In the genomic region with DNA sequence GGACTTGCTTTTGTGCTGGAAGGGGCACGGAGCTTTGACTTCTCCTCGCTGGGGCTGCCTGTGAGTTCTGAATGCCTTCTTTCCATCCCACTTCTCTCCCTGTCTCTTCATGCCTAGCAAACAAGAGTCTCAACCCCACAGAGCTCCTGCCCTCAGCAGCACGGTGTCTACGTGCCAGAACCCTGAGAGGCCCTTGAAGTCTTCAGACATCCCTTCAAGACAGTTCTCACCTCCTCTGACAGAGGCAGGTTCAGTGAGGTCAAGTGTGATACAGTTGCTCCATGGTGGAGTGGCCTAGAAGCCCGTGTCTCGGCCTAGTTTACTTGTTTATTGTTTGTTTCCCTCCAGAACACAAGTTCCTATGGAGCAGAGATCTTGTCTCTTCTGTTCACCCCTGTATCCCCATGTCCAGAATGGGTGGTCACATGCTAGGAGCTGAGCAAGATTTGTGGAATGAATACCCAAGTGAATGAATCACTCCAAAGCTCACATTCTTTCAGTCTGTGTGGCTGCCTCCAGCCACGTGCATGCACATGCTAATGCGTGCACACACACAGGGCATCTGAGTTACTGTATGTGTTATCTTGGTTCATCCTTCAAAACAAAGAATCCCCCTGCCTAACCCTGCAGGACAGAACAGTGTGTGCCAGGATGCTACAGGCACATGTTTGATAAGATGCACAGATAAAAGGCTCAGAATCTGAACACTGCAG, we compare ENCODE assay signal across 12 cellular contexts.
DNase-seq lines count a peak whose midpoint lies in the region; ATAC-seq and TF ChIP-seq lines count a peak whose summit lies in the region.
"Had no signal": no experiment of that assay in that cellular context is flagged by ENCODE, and none has a peak within 500 bp of the region (broad histone marks: within the 10 kb centered on the region; RNA-seq: fewer than 3 reads in every experiment).

No MANE protein-coding gene starts in this region.

- no peak for TF ChIP-seq CTCF in epithelial cell of esophagus (IDR thresholded peaks at IDR 0.05; ENCODE audit: insufficient read depth, low read depth, low read length, missing control alignments)

- H3K36me3 Mint-ChIP-seq in T-helper 17 cell (ENCODE audit: low read depth) = peaks cover 5% of the 10 kb centered on the region

- ATAC-seq in T-helper 17 cell (no peak), GM21825 (IDR thresholded peaks at IDR 0.05; ENCODE audit: unreplicated experiment) (no peak)
- ATAC-seq: CD8-positive, alpha-beta T cell had no signal

- H3K4me3 Mint-ChIP-seq in T-helper 17 cell = no peak overlapping the region
- H3K4me3 Mint-ChIP-seq: CD8-positive, alpha-beta T cell had no signal

- no peaks in the 10 kb centered on the region for H3K27me3 Mint-ChIP-seq in T-helper 17 cell

- no peak overlapping the region for H3K27ac Mint-ChIP-seq in T-helper 17 cell
- H3K27ac Mint-ChIP-seq: CD8-positive, alpha-beta T cell had no signal

- H3K4me3 ChIP-seq in epithelial cell of esophagus (ENCODE audit: low read length) = no peak overlapping the region
- H3K4me3 ChIP-seq: pancreas had no signal

- peaks cover 3% of the 10 kb centered on the region for H3K4me1 Mint-ChIP-seq in T-helper 17 cell

- no peaks in the 10 kb centered on the region for H3K9me3 ChIP-seq in T-helper 17 cell (ENCODE audit: control insufficient read depth, low read length, poor library complexity, severe bottlenecking)
- H3K9me3 ChIP-seq: pancreas had no signal

- DNase-seq in AG08396 (ENCODE audit: low spot score) (peak; percentile 91), NCI-H226 (peak; percentile 100), epithelial cell of esophagus (ENCODE audit: low read depth) (peak; percentile 93), myocyte (ENCODE audit: low read depth) (peak; percentile 82), NCI-H524 treated with DMSO at 0.1 percent for 48 hours (lab: John Stamatoyannopoulos, UW) (no peak), T-helper 17 cell (no peak), NCI-H446 treated with DMSO at 0.1 percent for 48 hours (lab: John Stamatoyannopoulos, UW) (no peak)
- DNase-seq: activated CD8-positive, alpha-beta memory T cell treated with anti-CD3 and anti-CD28 coated beads for 24 hours; CD8-positive, alpha-beta T cell; NCI-H69; pancreas had no signal

Comparison
In these comparisons a context has a peak if more than half of its experiments do, and no peak if none do; other contexts are left out.
1. DNase-seq: peak in AG08396 (single experiment), NCI-H226 (single experiment), epithelial cell of esophagus (single experiment) and myocyte (single experiment); none in NCI-H524 treated with DMSO at 0.1 percent for 48 hours (single experiment), T-helper 17 cell (0 of 3) and NCI-H446 treated with DMSO at 0.1 percent for 48 hours (single experiment).